ENCODE assay signal across 22 cellular contexts in genomic region chr19:45168767-45169351, GRCh38. TPM values are rescaled to one million over a fixed set of nuclear protein-coding genes. Genes with fewer than 3 reads are reported as not detected.
DNase-seq lines count a peak whose midpoint lies in the region; TF ChIP-seq lines count a peak whose summit lies in the region.
"Had no signal": no experiment of that assay in that cellular context is flagged by ENCODE, and none has a peak within 500 bp of the region (broad histone marks: within the 10 kb centered on the region; RNA-seq: fewer than 3 reads in every experiment).

No MANE protein-coding gene starts in this region.

- H3K4me3 ChIP-seq in HEK293 (ENCODE audit: low read depth, low read length) (no peak overlapping the region), endocrine pancreas (ENCODE audit: control insufficient read depth, insufficient read depth, low read length) (no peak overlapping the region)
- H3K4me3 ChIP-seq: PC-9, prostate gland, thoracic aorta had no signal

- POLR2A ChIA-PET in activated CD4-positive, alpha-beta T cell treated with anti-CD3 and anti-CD28 coated beads, Interleukin-2, amount 10 ng/mL, durations not matched to agents 7 days and 5 days (lab: Charles Lee), result no interaction called here
- POLR2A ChIA-PET in HEK293 (lab: Yijun Ruan, JAX), result interaction anchor here (1.0 to 2.3 kb wide), 2 partner anchors 10 to 130 kb away, joined by 3 to 5 read pairs; partner anchors contain the start of genes BLOC1S3, CLASRP and TRAPPC6A

- H3K36me3 Mint-ChIP-seq in activated CD4-positive, alpha-beta T cell treated with anti-CD3 and anti-CD28 coated beads, Interleukin-2, amount 10 ng/mL, durations not matched to agents 7 days and 5 days (ENCODE audit: low read depth), result no peaks in the 10 kb centered on the region

- no peak overlapping the region for H3K4me3 Mint-ChIP-seq in activated CD4-positive, alpha-beta T cell treated with anti-CD3 and anti-CD28 coated beads, Interleukin-2, amount 10 ng/mL, durations not matched to agents 7 days and 5 days
- H3K4me3 Mint-ChIP-seq: activated CD8-positive, alpha-beta memory T cell treated with anti-CD3 and anti-CD28 coated beads, Interleukin-2, amount 10 ng/mL, durations not matched to agents 7 days and 5 days; nephron had no signal

- no peaks in the 10 kb centered on the region for H3K27me3 ChIP-seq in endocrine pancreas (ENCODE audit: control insufficient read depth, insufficient read depth, low read length)

- CTCF ChIA-PET in activated CD4-positive, alpha-beta T cell treated with anti-CD3 and anti-CD28 coated beads, Interleukin-2, amount 10 ng/mL, durations not matched to agents 7 days and 5 days (lab: Charles Lee), result interaction anchor here (3.7 kb wide), 1 partner anchor 10 kb away, joined by 11 read pairs; the partner anchor contains the start of genes BLOC1S3 and TRAPPC6A
- CTCF ChIA-PET in HEK293 (lab: Yijun Ruan, JAX), result interaction anchor here (0.6 kb wide), 1 partner anchor 9 kb away, joined by 3 read pairs; no protein-coding TSS in a partner anchor

- TF ChIP-seq CTCF in HEK293 (tag by site-specific recombination; IDR thresholded peaks at IDR 0.05), result 0 out of 2 replicates have a peak, but pooled peaks have one; percentile 19

- peak overlapping the region; percentile 24 for H3K9ac ChIP-seq in endocrine pancreas (ENCODE audit: control insufficient read depth, insufficient read depth, low read length)
- H3K9ac ChIP-seq: SK-N-SH had no signal

- no peaks in the 10 kb centered on the region for H3K27me3 Mint-ChIP-seq in activated CD4-positive, alpha-beta T cell treated with anti-CD3 and anti-CD28 coated beads, Interleukin-2, amount 10 ng/mL, durations not matched to agents 7 days and 5 days
- H3K27me3 Mint-ChIP-seq: activated CD8-positive, alpha-beta memory T cell treated with anti-CD3 and anti-CD28 coated beads, Interleukin-2, amount 10 ng/mL, durations not matched to agents 7 days and 5 days had no signal

- H3K4me1 ChIP-seq in HEK293 (ENCODE audit: control insufficient read depth, insufficient read depth, low read length) (no peaks in the 10 kb centered on the region; the same call in 1 of the 2 replicates), endocrine pancreas (ENCODE audit: control insufficient read depth, insufficient read depth, low read length) (no peaks in the 10 kb centered on the region)

- DNase-seq in activated CD4-positive, alpha-beta T cell treated with anti-CD3 and anti-CD28 coated beads, Interleukin-2, amount 10 ng/mL, durations not matched to agents 7 days and 5 days, result no peak
- DNase-seq in activated CD4-positive, alpha-beta T cell treated with anti-CD3 and anti-CD28 coated beads for 4 hours, result no peak
- DNase-seq in OCI-M1 (lab: John Stamatoyannopoulos, UW) (peak; percentile 49), NCI-H1930 (lab: John Stamatoyannopoulos, UW) (no peak), anterior cingulate cortex (lab: John Stamatoyannopoulos, UW) (no peak), NCI-H2227 treated with DMSO at 0.1 percent for 48 hours (lab: John Stamatoyannopoulos, UW) (no peak)
- DNase-seq: activated CD4-positive, CD25-positive, alpha-beta regulatory T cell; activated CD8-positive, alpha-beta memory T cell treated with anti-CD3 and anti-CD28 coated beads, Interleukin-2, amount 10 ng/mL, durations not matched to agents 7 days and 5 days; activated effector memory CD4-positive, alpha-beta T cell treated with Interleukin-2 at 50 U/mL for 16 hours; Calu3; central memory CD4-positive, alpha-beta T cell; effector CD4-positive, alpha-beta T cell; GF-D8; mesenchymal stem cell; MM.1S; PC-9; SK-N-SH had no signal

- no peaks in the 10 kb centered on the region for H3K36me3 ChIP-seq in HEK293 (ENCODE audit: control insufficient read depth in 2 of 2, insufficient read depth in 1 of 2, low read length in 2 of 2)
- no peaks in the 10 kb centered on the region for H3K36me3 ChIP-seq in endocrine pancreas (ENCODE audit: control insufficient read depth, insufficient read depth, low read length)
- H3K36me3 ChIP-seq: prostate gland, thoracic aorta had no signal

- no peaks in the 10 kb centered on the region for H3K9me3 Mint-ChIP-seq in activated CD4-positive, alpha-beta T cell treated with anti-CD3 and anti-CD28 coated beads, Interleukin-2, amount 10 ng/mL, durations not matched to agents 7 days and 5 days
- H3K9me3 Mint-ChIP-seq: nephron had no signal

- no peaks in the 10 kb centered on the region for H3K9me3 ChIP-seq in HEK293 (ENCODE audit: control insufficient read depth, insufficient read depth, low read depth, low read length)
- no peaks in the 10 kb centered on the region for H3K9me3 ChIP-seq in endocrine pancreas (ENCODE audit: control insufficient read depth, low read length)
- H3K9me3 ChIP-seq: prostate gland, SK-N-SH, thoracic aorta had no signal

- no peak overlapping the region for H3K27ac ChIP-seq in HEK293 (ENCODE audit: extremely low read depth, low read depth, low read length)
- H3K27ac ChIP-seq: PC-9, prostate gland, thoracic aorta had no signal

- H3K4me1 Mint-ChIP-seq in activated CD4-positive, alpha-beta T cell treated with anti-CD3 and anti-CD28 coated beads, Interleukin-2, amount 10 ng/mL, durations not matched to agents 7 days and 5 days, result peaks cover 57% of the 10 kb centered on the region
- H3K4me1 Mint-ChIP-seq: nephron had no signal

- peak overlapping the region; percentile 46 for H3K27ac Mint-ChIP-seq in activated CD4-positive, alpha-beta T cell treated with anti-CD3 and anti-CD28 coated beads, Interleukin-2, amount 10 ng/mL, durations not matched to agents 7 days and 5 days
- H3K27ac Mint-ChIP-seq: activated CD8-positive, alpha-beta memory T cell treated with anti-CD3 and anti-CD28 coated beads, Interleukin-2, amount 10 ng/mL, durations not matched to agents 7 days and 5 days; nephron had no signal

TF ChIP-seq in HEK293, 187 proteins besides CTCF, POLR2A, EP300 and RAD21:
- no peak for TF ChIP-seq ZNF610 (tag by site-specific recombination; IDR thresholded peaks at IDR 0.05; ENCODE audit: borderline replicate concordance)
- TF ChIP-seq KLF17 (tag by site-specific recombination; IDR thresholded peaks at IDR 0.05), result peak; percentile 24; the same call in 1 of the 2 replicates

RNA-seq across cellular contexts. Expression of gene NKPD1, which starts 8.1 kb away (rescaled TPM):
- under 1 TPM in 1 of 2 experiments, not detected in 1; 0.17 TPM for total RNA-seq in activated CD4-positive, alpha-beta T cell treated with anti-CD3 and anti-CD28 coated beads, Interleukin-2, amount 10 ng/mL, durations not matched to agents 7 days and 5 days

RNA-seq across cellular contexts. Expression of gene TRAPPC6A, which starts 9.2 kb away (rescaled TPM):
- 10 to 100 TPM; 55.1 to 64.2 TPM for total RNA-seq in activated CD4-positive, alpha-beta T cell treated with anti-CD3 and anti-CD28 coated beads, Interleukin-2, amount 10 ng/mL, durations not matched to agents 7 days and 5 days

RNA-seq across cellular contexts. Expression of gene BLOC1S3, which starts 9.7 kb away (rescaled TPM):
- total RNA-seq in activated CD4-positive, alpha-beta T cell treated with anti-CD3 and anti-CD28 coated beads, Interleukin-2, amount 10 ng/mL, durations not matched to agents 7 days and 5 days, result 10 to 100 TPM; 15.3 to 19.7 TPM
